14 cellular contexts compared by ENCODE assay signal in genomic region chr16:9364721-9365693, GRCh38.
DNase-seq lines count a peak whose midpoint lies in the region; ATAC-seq, FAIRE-seq and TF ChIP-seq lines count a peak whose summit lies in the region.
"Had no signal": no experiment of that assay in that cellular context is flagged by ENCODE, and none has a peak within 500 bp of the region (broad histone marks: within the 10 kb centered on the region; RNA-seq: fewer than 3 reads in every experiment).

No MANE protein-coding gene starts in this region.

- H3K4me3 ChIP-seq in pancreas = no peak overlapping the region
- H3K4me3 ChIP-seq in vagina = no peak overlapping the region
- H3K4me3 ChIP-seq: SJCRH30 had no signal

- no peak for FAIRE-seq in pancreas (lab: Jason Lieb, UNC)
- no peak for FAIRE-seq in HTR-8/SVneo (lab: Jason Lieb, UNC)
- FAIRE-seq: A204.1, GM12891 had no signal

- ATAC-seq in left ventricle myocardium superior (peak; percentile 91), pancreas (peak; percentile 88 to 95 (median 93))

- intact Hi-C loops in left ventricle myocardium superior (cut with micrococcal nuclease) = no loop called here
- intact Hi-C loops in pancreas (cut with DNase I) = no loop called here
- intact Hi-C loops in vagina (cut with DNase I) = no loop called here

- no peaks in the 10 kb centered on the region for H3K27me3 ChIP-seq in pancreas
- no peaks in the 10 kb centered on the region for H3K27me3 ChIP-seq in vagina
- H3K27me3 ChIP-seq: SJCRH30 had no signal

- H3K27ac ChIP-seq in pancreas (peak overlapping the region; percentile 56 to 89 (median 78)), vagina (no peak overlapping the region)
- H3K27ac ChIP-seq: SJCRH30 had no signal

- no peaks in the 10 kb centered on the region for H3K9me3 ChIP-seq in pancreas
- no peaks in the 10 kb centered on the region for H3K9me3 ChIP-seq in vagina
- H3K9me3 ChIP-seq: SJCRH30 had no signal

- no peak for TF ChIP-seq POLR2A in vagina (IDR thresholded peaks at IDR 0.05)

- TF ChIP-seq CTCF in pancreas (IDR thresholded peaks at IDR 0.05) (no peak), vagina (IDR thresholded peaks at IDR 0.05) (no peak)

- H3K36me3 ChIP-seq in pancreas (no peaks in the 10 kb centered on the region), vagina (no peaks in the 10 kb centered on the region)
- H3K36me3 ChIP-seq: SJCRH30 had no signal

- peak; percentile 9 for DNase-seq in NCI-H82 (lab: John Stamatoyannopoulos, UW)
- DNase-seq in NCI-H82 treated with DMSO at 0.1 percent for 48 hours (lab: John Stamatoyannopoulos, UW; ENCODE audit: unreplicated experiment) = no peak
- DNase-seq in left ventricle myocardium superior = peak; percentile 84
- DNase-seq in pancreas = peak; percentile 69 to 96 (median 94)
- DNase-seq in vagina (ENCODE audit: extremely low spot score in 2 of 2) = peak; percentile 64 to 89
- no peak for DNase-seq in HTR-8/SVneo (ENCODE audit: insufficient read length, low spot score)
- no peak for DNase-seq in EL
- no peak for DNase-seq in KG1 (lab: John Stamatoyannopoulos, UW)
- DNase-seq: activated CD4-positive, alpha-beta T cell treated with anti-CD3 and anti-CD28 coated beads for 1 hour; HFFc6; NCI-H226; SJCRH30 had no signal

- WGBS in pancreas, 2 donors = 7 to 10% methylated on average over 3 of the region's 3 CpGs

- H3K4me1 ChIP-seq in pancreas (peaks cover 18 to 24% (median 19%) of the 10 kb centered on the region in 3 donors), vagina (peaks cover 12% of the 10 kb centered on the region)
- H3K4me1 ChIP-seq: SJCRH30 had no signal

Comparison
In these comparisons a context has a peak if more than half of its experiments do, and no peak if none do; other contexts are left out.
1. DNase-seq: peak in NCI-H82 (single experiment), left ventricle myocardium superior (single experiment), pancreas (6 of 6) and vagina (2 of 2); none in NCI-H82 treated with DMSO at 0.1 percent for 48 hours (single experiment), HTR-8/SVneo (single experiment), EL (single experiment) and KG1 (single experiment).